34 cellular contexts compared by ENCODE assay signal in genomic region chr12:105524961-105525360, GRCh38.
"Had no signal": no experiment of that assay in that cellular context is flagged by ENCODE, and none has a peak within 500 bp of the region (broad histone marks: within the 10 kb centered on the region; RNA-seq: fewer than 3 reads in every experiment).

No MANE protein-coding gene starts in this region.

- H3K27ac ChIP-seq: adrenal gland, breast epithelium, cardiac muscle cell, esophagus muscularis mucosa had no signal

- H3K4me3 ChIP-seq: adrenal gland, breast epithelium, cardiac muscle cell, esophagus muscularis mucosa had no signal

- H3K4me1 ChIP-seq: adrenal gland had no signal

- H3K4me1 Mint-ChIP-seq: activated CD4-positive, alpha-beta T cell treated with anti-CD3 and anti-CD28 coated beads for 36 hours; activated CD4-positive, alpha-beta T cell treated with anti-CD3 and anti-CD28 coated beads, Interleukin-2, amount 10 ng/mL, durations not matched to agents 24 days and 14 days; activated CD8-positive, alpha-beta memory T cell treated with anti-CD3 and anti-CD28 coated beads, Interleukin-2, amount 10 ng/mL, durations not matched to agents 7 days and 5 days had no signal

- FAIRE-seq: colon, frontal cortex had no signal

- H3K4me3 Mint-ChIP-seq: activated CD4-positive, alpha-beta memory T cell treated with anti-CD3 and anti-CD28 coated beads for 36 hours; activated CD4-positive, alpha-beta T cell treated with anti-CD3 and anti-CD28 coated beads for 36 hours; activated CD4-positive, alpha-beta T cell treated with anti-CD3 and anti-CD28 coated beads, Interleukin-2, amount 10 ng/mL, durations not matched to agents 24 days and 14 days; activated CD8-positive, alpha-beta memory T cell treated with anti-CD3 and anti-CD28 coated beads, Interleukin-2, amount 10 ng/mL, durations not matched to agents 7 days and 5 days; activated CD8-positive, alpha-beta T cell treated with anti-CD3 and anti-CD28 coated beads, Interleukin-2, amount 10 ng/mL, durations not matched to agents 7 days and 5 days; activated naive CD8-positive, alpha-beta T cell; activated T-helper 1 cell treated with anti-CD3 and anti-CD28 coated beads, Interleukin-12 subunit alpha, Interleukin-12 subunit beta, Interleukin-2, Interleukin-4 antibody, amounts not matched to agents 30 ng/mL and 10 ng/mL and 1 ng/mL, durations not matched to agents 14 hours and 24 hours and 36 hours; brain; effector memory CD8-positive, alpha-beta T cell had no signal

- H3K9me3 ChIP-seq: adrenal gland, breast epithelium, esophagus muscularis mucosa had no signal

- H3K9me3 Mint-ChIP-seq: activated CD4-positive, alpha-beta memory T cell treated with anti-CD3 and anti-CD28 coated beads for 36 hours; activated CD4-positive, alpha-beta T cell treated with anti-CD3 and anti-CD28 coated beads, Interleukin-2, amount 10 ng/mL, durations not matched to agents 24 days and 14 days; activated T-helper 1 cell treated with anti-CD3 and anti-CD28 coated beads, Interleukin-12 subunit alpha, Interleukin-12 subunit beta, Interleukin-2, Interleukin-4 antibody, amounts not matched to agents 30 ng/mL and 10 ng/mL and 1 ng/mL, durations not matched to agents 14 hours and 24 hours and 36 hours; effector memory CD8-positive, alpha-beta T cell had no signal

- H3K36me3 ChIP-seq: adrenal gland, breast epithelium, cardiac muscle cell, esophagus muscularis mucosa had no signal

- H3K36me3 Mint-ChIP-seq: activated CD4-positive, alpha-beta memory T cell treated with anti-CD3 and anti-CD28 coated beads for 36 hours; activated CD8-positive, alpha-beta memory T cell treated with anti-CD3 and anti-CD28 coated beads, Interleukin-2, amount 10 ng/mL, durations not matched to agents 7 days and 5 days; activated naive CD8-positive, alpha-beta T cell; brain had no signal

- DNase-seq: activated CD4-positive, alpha-beta memory T cell treated with anti-CD3 and anti-CD28 coated beads for 36 hours; activated CD4-positive, alpha-beta T cell treated with anti-CD3 and anti-CD28 coated beads for 36 hours; activated CD4-positive, alpha-beta T cell treated with anti-CD3 and anti-CD28 coated beads, Interleukin-2, amount 10 ng/mL, durations not matched to agents 24 days and 14 days; activated CD4-positive, CD25-positive, alpha-beta regulatory T cell; activated CD4-positive, CD25-positive, alpha-beta regulatory T cell treated with anti-CD3 and anti-CD28 coated beads, Interleukin-2, amount 50 U/mL, for 72 hours; activated CD8-positive, alpha-beta memory T cell treated with anti-CD3 and anti-CD28 coated beads, Interleukin-2, amount 10 ng/mL, durations not matched to agents 7 days and 5 days; activated CD8-positive, alpha-beta memory T cell treated with anti-CD3 and anti-CD28 coated beads, Interleukin-2, amount 50 U/mL, for 4 hours; activated CD8-positive, alpha-beta T cell treated with anti-CD3 and anti-CD28 coated beads, Interleukin-2, amount 10 ng/mL, durations not matched to agents 7 days and 5 days; activated gamma-delta T cell; activated naive CD4-positive, alpha-beta T cell; activated naive CD4-positive, alpha-beta T cell treated with anti-CD3 and anti-CD28 coated beads, Interleukin-2, amount 50 U/mL, for 16 hours; activated T-cell treated with anti-CD3 and anti-CD28 coated beads, Interleukin-2, amount 50 U/mL, for 1 hour; activated T-cell treated with anti-CD3 and anti-CD28 coated beads, Interleukin-2, amount 50 U/mL, for 48 hours; adrenal gland; amygdala; aorta; central memory CD4-positive, alpha-beta T cell; cortex of kidney; dermis blood vessel endothelial cell; effector CD4-positive, alpha-beta T cell; effector memory CD8-positive, alpha-beta T cell; erythroblast; foreskin fibroblast; head of caudate nucleus; hippocampal formation; T-helper 2 cell had no signal

- H3K27me3 Mint-ChIP-seq: brain; effector memory CD8-positive, alpha-beta T cell had no signal

- H3K27ac Mint-ChIP-seq: activated CD4-positive, alpha-beta memory T cell treated with anti-CD3 and anti-CD28 coated beads for 36 hours; activated CD4-positive, alpha-beta T cell treated with anti-CD3 and anti-CD28 coated beads for 36 hours; activated CD4-positive, alpha-beta T cell treated with anti-CD3 and anti-CD28 coated beads, Interleukin-2, amount 10 ng/mL, durations not matched to agents 24 days and 14 days; activated CD8-positive, alpha-beta memory T cell treated with anti-CD3 and anti-CD28 coated beads, Interleukin-2, amount 10 ng/mL, durations not matched to agents 7 days and 5 days; activated CD8-positive, alpha-beta T cell treated with anti-CD3 and anti-CD28 coated beads, Interleukin-2, amount 10 ng/mL, durations not matched to agents 7 days and 5 days; activated naive CD8-positive, alpha-beta T cell; activated T-helper 1 cell treated with anti-CD3 and anti-CD28 coated beads, Interleukin-12 subunit alpha, Interleukin-12 subunit beta, Interleukin-2, Interleukin-4 antibody, amounts not matched to agents 30 ng/mL and 10 ng/mL and 1 ng/mL, durations not matched to agents 14 hours and 24 hours and 36 hours; brain; effector memory CD8-positive, alpha-beta T cell had no signal

- H3K27me3 ChIP-seq: adrenal gland, breast epithelium, cardiac muscle cell, esophagus muscularis mucosa had no signal

- ATAC-seq: activated CD4-positive, alpha-beta T cell treated with anti-CD3 and anti-CD28 coated beads for 36 hours; activated CD8-positive, alpha-beta memory T cell treated with anti-CD3 and anti-CD28 coated beads, Interleukin-2, amount 10 ng/mL, durations not matched to agents 7 days and 5 days; activated CD8-positive, alpha-beta T cell treated with anti-CD3 and anti-CD28 coated beads, Interleukin-2, amount 10 ng/mL, durations not matched to agents 7 days and 5 days; effector memory CD8-positive, alpha-beta T cell had no signal
